ENCODE assay signal across 2 cellular contexts in the genomic region with DNA sequence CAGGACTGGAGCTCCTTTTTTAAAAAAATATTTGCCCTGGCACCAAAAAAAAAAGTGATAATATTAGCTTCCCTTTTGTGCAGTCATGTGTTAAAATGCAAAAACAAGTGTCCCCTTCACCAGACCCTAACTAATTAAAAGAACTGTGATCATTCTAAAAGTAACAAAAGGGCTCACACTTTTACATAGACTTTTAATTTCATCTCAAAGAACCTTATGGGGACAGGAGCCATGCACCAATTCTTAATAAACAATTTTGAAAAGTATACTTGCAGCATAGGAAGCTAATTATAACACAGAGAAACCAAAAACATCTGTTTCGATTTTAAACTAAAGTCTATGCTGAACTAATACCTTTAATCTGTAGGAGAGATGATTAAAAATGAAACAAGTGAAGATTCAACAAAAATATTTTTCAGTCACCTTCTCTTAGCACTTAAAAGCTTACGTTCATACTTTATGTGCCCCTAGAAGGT.
TF ChIP-seq lines count a peak whose summit lies in the region.

No MANE protein-coding gene starts in this region.

TF ChIP-seq in WTC11, 78 proteins besides CTCF, POLR2A, EP300 and RAD21:
- TF ChIP-seq, protein P1, sequence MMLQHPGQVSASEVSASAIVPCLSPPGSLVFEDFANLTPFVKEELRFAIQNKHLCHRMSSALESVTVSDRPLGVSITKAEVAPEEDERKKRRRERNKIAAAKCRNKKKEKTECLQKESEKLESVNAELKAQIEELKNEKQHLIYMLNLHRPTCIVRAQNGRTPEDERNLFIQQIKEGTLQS (CRISPR knock-in tag; conservative IDR thresholded peaks at IDR 0.05) = no peak
- TF ChIP-seq, protein P2, sequence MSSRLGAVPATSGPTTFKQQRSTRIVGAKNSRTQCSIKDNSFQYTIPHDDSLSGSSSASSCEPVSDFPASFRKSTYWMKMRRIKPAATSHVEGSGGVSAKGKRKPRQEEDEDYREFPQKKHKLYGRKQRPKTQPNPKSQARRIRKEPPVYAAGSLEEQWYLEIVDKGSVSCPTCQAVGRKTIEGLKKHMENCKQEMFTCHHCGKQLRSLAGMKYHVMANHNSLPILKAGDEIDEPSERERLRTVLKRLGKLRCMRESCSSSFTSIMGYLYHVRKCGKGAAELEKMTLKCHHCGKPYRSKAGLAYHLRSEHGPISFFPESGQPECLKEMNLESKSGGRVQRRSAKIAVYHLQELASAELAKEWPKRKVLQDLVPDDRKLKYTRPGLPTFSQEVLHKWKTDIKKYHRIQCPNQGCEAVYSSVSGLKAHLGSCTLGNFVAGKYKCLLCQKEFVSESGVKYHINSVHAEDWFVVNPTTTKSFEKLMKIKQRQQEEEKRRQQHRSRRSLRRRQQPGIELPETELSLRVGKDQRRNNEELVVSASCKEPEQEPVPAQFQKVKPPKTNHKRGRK (CRISPR knock-in tag; IDR thresholded peaks at IDR 0.05; ENCODE audit: borderline replicate concordance) = no peak
- TF ChIP-seq SOX15 (CRISPR knock-in tag; IDR thresholded peaks at IDR 0.05) (no peak), ZNF396 (CRISPR knock-in tag; IDR thresholded peaks at IDR 0.05; ENCODE audit: borderline replicate concordance) (no peak), NR2C2 (CRISPR knock-in tag; IDR thresholded peaks at IDR 0.05) (no peak), SMAD4 (CRISPR knock-in tag; IDR thresholded peaks at IDR 0.05) (no peak)
- TF ChIP-seq, protein P3, sequence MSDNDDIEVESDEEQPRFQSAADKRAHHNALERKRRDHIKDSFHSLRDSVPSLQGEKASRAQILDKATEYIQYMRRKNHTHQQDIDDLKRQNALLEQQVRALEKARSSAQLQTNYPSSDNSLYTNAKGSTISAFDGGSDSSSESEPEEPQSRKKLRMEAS (CRISPR knock-in tag; IDR thresholded peaks at IDR 0.05) = no peak
- TF ChIP-seq, protein P4, sequence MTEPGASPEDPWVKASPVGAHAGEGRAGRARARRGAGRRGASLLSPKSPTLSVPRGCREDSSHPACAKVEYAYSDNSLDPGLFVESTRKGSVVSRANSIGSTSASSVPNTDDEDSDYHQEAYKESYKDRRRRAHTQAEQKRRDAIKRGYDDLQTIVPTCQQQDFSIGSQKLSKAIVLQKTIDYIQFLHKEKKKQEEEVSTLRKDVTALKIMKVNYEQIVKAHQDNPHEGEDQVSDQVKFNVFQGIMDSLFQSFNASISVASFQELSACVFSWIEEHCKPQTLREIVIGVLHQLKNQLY (CRISPR knock-in tag; IDR thresholded peaks at IDR 0.05) = no peak
- TF ChIP-seq, protein P5, sequence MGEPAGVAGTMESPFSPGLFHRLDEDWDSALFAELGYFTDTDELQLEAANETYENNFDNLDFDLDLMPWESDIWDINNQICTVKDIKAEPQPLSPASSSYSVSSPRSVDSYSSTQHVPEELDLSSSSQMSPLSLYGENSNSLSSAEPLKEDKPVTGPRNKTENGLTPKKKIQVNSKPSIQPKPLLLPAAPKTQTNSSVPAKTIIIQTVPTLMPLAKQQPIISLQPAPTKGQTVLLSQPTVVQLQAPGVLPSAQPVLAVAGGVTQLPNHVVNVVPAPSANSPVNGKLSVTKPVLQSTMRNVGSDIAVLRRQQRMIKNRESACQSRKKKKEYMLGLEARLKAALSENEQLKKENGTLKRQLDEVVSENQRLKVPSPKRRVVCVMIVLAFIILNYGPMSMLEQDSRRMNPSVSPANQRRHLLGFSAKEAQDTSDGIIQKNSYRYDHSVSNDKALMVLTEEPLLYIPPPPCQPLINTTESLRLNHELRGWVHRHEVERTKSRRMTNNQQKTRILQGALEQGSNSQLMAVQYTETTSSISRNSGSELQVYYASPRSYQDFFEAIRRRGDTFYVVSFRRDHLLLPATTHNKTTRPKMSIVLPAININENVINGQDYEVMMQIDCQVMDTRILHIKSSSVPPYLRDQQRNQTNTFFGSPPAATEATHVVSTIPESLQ (CRISPR knock-in tag; IDR thresholded peaks at IDR 0.05) = no peak

TF ChIP-seq in HepG2, 621 proteins besides CTCF, POLR2A, EP300 and RAD21:
- TF ChIP-seq, protein P6, sequence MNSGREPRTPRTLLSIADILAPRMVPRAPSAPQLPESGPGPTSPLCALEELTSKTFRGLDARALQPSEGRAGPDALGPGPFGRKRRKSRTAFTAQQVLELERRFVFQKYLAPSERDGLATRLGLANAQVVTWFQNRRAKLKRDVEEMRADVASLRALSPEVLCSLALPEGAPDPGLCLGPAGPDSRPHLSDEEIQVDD (CRISPR knock-in tag; IDR thresholded peaks at IDR 0.05; ENCODE audit: borderline replicate concordance) = no peak
- TF ChIP-seq NFYC (CRISPR knock-in tag; IDR thresholded peaks at IDR 0.05) (no peak), ZNF101 (CRISPR knock-in tag; IDR thresholded peaks at IDR 0.05; ENCODE audit: borderline replicate concordance, low read depth) (no peak), SMAD3 (CRISPR knock-in tag; IDR thresholded peaks at IDR 0.05) (no peak), RAD51 (IDR thresholded peaks at IDR 0.05; ENCODE audit: borderline replicate concordance) (no peak), ZNF839 (CRISPR knock-in tag; IDR thresholded peaks at IDR 0.05; ENCODE audit: borderline replicate concordance) (no peak), CBX5 (CRISPR knock-in tag; IDR thresholded peaks at IDR 0.05; ENCODE audit: borderline replicate concordance) (no peak), SALL1 (CRISPR knock-in tag; IDR thresholded peaks at IDR 0.05) (no peak), U2AF1 (optimal IDR thresholded peaks at IDR 0.05; ENCODE audit: low read depth, low read length) (no peak), SKI (IDR thresholded peaks at IDR 0.05; ENCODE audit: partially characterized antibody) (no peak), ZNF350 (CRISPR knock-in tag; IDR thresholded peaks at IDR 0.05; ENCODE audit: borderline replicate concordance, low read depth) (no peak), ZSCAN30 (CRISPR knock-in tag; IDR thresholded peaks at IDR 0.05) (no peak), TCF7 (IDR thresholded peaks at IDR 0.05; ENCODE audit: low read depth) (no peak), SMC3 (IDR thresholded peaks at IDR 0.05; ENCODE audit: low read length) (no peak), ZBTB7A (CRISPR knock-in tag; IDR thresholded peaks at IDR 0.05) (no peak), ZMYM3 (CRISPR knock-in tag; IDR thresholded peaks at IDR 0.05) (no peak), ZNF343 (CRISPR knock-in tag; IDR thresholded peaks at IDR 0.05) (no peak)
- TF ChIP-seq, protein P7, sequence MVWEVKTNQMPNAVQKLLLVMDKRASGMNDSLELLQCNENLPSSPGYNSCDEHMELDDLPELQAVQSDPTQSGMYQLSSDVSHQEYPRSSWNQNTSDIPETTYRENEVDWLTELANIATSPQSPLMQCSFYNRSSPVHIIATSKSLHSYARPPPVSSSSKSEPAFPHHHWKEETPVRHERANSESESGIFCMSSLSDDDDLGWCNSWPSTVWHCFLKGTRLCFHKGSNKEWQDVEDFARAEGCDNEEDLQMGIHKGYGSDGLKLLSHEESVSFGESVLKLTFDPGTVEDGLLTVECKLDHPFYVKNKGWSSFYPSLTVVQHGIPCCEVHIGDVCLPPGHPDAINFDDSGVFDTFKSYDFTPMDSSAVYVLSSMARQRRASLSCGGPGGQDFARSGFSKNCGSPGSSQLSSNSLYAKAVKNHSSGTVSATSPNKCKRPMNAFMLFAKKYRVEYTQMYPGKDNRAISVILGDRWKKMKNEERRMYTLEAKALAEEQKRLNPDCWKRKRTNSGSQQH (CRISPR knock-in tag; IDR thresholded peaks at IDR 0.05; ENCODE audit: low read depth) = no peak
- TF ChIP-seq, protein P8, sequence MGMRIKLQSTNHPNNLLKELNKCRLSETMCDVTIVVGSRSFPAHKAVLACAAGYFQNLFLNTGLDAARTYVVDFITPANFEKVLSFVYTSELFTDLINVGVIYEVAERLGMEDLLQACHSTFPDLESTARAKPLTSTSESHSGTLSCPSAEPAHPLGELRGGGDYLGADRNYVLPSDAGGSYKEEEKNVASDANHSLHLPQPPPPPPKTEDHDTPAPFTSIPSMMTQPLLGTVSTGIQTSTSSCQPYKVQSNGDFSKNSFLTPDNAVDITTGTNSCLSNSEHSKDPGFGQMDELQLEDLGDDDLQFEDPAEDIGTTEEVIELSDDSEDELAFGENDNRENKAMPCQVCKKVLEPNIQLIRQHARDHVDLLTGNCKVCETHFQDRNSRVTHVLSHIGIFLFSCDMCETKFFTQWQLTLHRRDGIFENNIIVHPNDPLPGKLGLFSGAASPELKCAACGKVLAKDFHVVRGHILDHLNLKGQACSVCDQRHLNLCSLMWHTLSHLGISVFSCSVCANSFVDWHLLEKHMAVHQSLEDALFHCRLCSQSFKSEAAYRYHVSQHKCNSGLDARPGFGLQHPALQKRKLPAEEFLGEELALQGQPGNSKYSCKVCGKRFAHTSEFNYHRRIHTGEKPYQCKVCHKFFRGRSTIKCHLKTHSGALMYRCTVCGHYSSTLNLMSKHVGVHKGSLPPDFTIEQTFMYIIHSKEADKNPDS (CRISPR knock-in tag; IDR thresholded peaks at IDR 0.05) = no peak
- TF ChIP-seq, protein P9, sequence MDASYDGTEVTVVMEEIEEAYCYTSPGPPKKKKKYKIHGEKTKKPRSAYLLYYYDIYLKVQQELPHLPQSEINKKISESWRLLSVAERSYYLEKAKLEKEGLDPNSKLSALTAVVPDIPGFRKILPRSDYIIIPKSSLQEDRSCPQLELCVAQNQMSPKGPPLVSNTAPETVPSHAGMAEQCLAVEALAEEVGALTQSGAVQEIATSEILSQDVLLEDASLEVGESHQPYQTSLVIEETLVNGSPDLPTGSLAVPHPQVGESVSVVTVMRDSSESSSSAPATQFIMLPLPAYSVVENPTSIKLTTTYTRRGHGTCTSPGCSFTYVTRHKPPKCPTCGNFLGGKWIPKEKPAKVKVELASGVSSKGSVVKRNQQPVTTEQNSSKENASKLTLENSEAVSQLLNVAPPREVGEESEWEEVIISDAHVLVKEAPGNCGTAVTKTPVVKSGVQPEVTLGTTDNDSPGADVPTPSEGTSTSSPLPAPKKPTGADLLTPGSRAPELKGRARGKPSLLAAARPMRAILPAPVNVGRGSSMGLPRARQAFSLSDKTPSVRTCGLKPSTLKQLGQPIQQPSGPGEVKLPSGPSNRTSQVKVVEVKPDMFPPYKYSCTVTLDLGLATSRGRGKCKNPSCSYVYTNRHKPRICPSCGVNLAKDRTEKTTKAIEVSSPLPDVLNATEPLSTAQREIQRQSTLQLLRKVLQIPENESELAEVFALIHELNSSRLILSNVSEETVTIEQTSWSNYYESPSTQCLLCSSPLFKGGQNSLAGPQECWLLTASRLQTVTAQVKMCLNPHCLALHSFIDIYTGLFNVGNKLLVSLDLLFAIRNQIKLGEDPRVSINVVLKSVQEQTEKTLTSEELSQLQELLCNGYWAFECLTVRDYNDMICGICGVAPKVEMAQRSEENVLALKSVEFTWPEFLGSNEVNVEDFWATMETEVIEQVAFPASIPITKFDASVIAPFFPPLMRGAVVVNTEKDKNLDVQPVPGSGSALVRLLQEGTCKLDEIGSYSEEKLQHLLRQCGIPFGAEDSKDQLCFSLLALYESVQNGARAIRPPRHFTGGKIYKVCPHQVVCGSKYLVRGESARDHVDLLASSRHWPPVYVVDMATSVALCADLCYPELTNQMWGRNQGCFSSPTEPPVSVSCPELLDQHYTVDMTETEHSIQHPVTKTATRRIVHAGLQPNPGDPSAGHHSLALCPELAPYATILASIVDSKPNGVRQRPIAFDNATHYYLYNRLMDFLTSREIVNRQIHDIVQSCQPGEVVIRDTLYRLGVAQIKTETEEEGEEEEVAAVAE (CRISPR knock-in tag; IDR thresholded peaks at IDR 0.05; ENCODE audit: borderline replicate concordance) = no peak
